ENCODE assay signal across 18 cellular contexts in the genomic region with DNA sequence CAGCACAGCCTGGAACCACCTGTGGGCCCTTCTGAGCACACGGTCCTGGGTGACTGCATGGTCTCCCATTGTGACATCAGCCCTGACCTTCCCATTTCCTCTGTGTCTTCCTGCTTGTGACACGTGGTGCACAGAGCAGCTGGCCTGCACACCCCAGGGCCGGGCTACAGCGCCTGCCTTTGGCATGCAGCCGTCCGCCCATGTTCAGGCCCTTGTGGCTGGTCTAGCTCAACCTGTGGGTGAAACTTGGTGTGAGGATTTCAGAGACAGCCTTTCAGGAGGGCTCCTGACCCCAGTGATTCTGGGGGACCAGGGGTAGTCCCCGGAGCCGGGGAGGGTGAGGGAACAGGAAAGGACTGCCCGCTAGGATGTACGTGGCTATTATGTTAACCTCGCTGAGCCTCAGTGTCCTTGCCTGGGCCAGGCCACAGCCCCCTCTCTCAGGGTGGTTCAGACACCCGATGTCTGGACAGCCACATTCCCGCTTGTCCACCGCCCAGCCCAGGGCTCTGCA.
DNase-seq lines count a peak whose midpoint lies in the region; ATAC-seq and TF ChIP-seq lines count a peak whose summit lies in the region.
"Had no signal": no experiment of that assay in that cellular context is flagged by ENCODE, and none has a peak within 500 bp of the region (broad histone marks: within the 10 kb centered on the region; RNA-seq: fewer than 3 reads in every experiment).

No MANE protein-coding gene starts in this region.

- H3K9me3 ChIP-seq in lower lobe of right lung (no peaks in the 10 kb centered on the region), suprapubic skin (no peaks in the 10 kb centered on the region)
- H3K9me3 ChIP-seq: upper lobe of left lung had no signal

- intact Hi-C loops in lower lobe of right lung (cut with DNase I): no loop called here

- no peaks in the 10 kb centered on the region for H3K4me1 Mint-ChIP-seq in activated naive CD8-positive, alpha-beta T cell treated with anti-CD3 and anti-CD28 coated beads, Interleukin-2, amount 10 ng/mL, durations not matched to agents 7 days and 5 days
- no peaks in the 10 kb centered on the region for H3K4me1 Mint-ChIP-seq in activated naive CD8-positive, alpha-beta T cell treated with anti-CD3 and anti-CD28 coated beads for 36 hours
- H3K4me1 Mint-ChIP-seq: CD4-positive, CD25-positive, alpha-beta regulatory T cell; central memory CD8-positive, alpha-beta T cell; immature natural killer cell; T-cell had no signal

- H3K4me3 ChIP-seq in lower lobe of right lung (no peak overlapping the region), suprapubic skin (no peak overlapping the region)
- H3K4me3 ChIP-seq: GM23248, upper lobe of left lung had no signal

- H3K9me3 Mint-ChIP-seq in activated naive CD8-positive, alpha-beta T cell treated with anti-CD3 and anti-CD28 coated beads, Interleukin-2, amount 10 ng/mL, durations not matched to agents 7 days and 5 days: no peaks in the 10 kb centered on the region
- H3K9me3 Mint-ChIP-seq in activated naive CD8-positive, alpha-beta T cell treated with anti-CD3 and anti-CD28 coated beads for 36 hours: no peaks in the 10 kb centered on the region
- H3K9me3 Mint-ChIP-seq: CD4-positive, CD25-positive, alpha-beta regulatory T cell; central memory CD8-positive, alpha-beta T cell; immature natural killer cell; T-cell had no signal

- no peak overlapping the region for H3K4me3 Mint-ChIP-seq in activated naive CD8-positive, alpha-beta T cell treated with anti-CD3 and anti-CD28 coated beads, Interleukin-2, amount 10 ng/mL, durations not matched to agents 7 days and 5 days
- no peak overlapping the region for H3K4me3 Mint-ChIP-seq in activated naive CD8-positive, alpha-beta T cell treated with anti-CD3 and anti-CD28 coated beads for 36 hours
- H3K4me3 Mint-ChIP-seq: CD4-positive, CD25-positive, alpha-beta regulatory T cell; central memory CD8-positive, alpha-beta T cell; immature natural killer cell; T-cell had no signal

- no peak for TF ChIP-seq CTCF in lower lobe of right lung (IDR thresholded peaks at IDR 0.05)
- no peak for TF ChIP-seq CTCF in suprapubic skin (IDR thresholded peaks at IDR 0.05)

- peaks cover 6% of the 10 kb centered on the region for H3K4me1 ChIP-seq in lower lobe of right lung
- peaks cover 9% of the 10 kb centered on the region for H3K4me1 ChIP-seq in suprapubic skin

- H3K36me3 ChIP-seq in lower lobe of right lung (no peaks in the 10 kb centered on the region), suprapubic skin (no peaks in the 10 kb centered on the region)
- H3K36me3 ChIP-seq: upper lobe of left lung had no signal

- no peak for ATAC-seq in activated naive CD8-positive, alpha-beta T cell treated with anti-CD3 and anti-CD28 coated beads, Interleukin-2, amount 10 ng/mL, durations not matched to agents 7 days and 5 days (ENCODE audit: low read depth)
- ATAC-seq in lower lobe of right lung: peak; percentile 39 to 56
- ATAC-seq: stimulated activated naive CD8-positive, alpha-beta T cell treated with anti-CD3 and anti-CD28 coated beads, Interleukin-15, Interleukin-2, amounts not matched to agents 100 U/mL and 50 U/mL, for 24 hours had no signal

- H3K27me3 ChIP-seq in lower lobe of right lung (ENCODE audit: low read depth): no peaks in the 10 kb centered on the region
- no peaks in the 10 kb centered on the region for H3K27me3 ChIP-seq in suprapubic skin
- H3K27me3 ChIP-seq: upper lobe of left lung had no signal

- POLR2A ChIA-PET in activated naive CD8-positive, alpha-beta T cell treated with anti-CD3 and anti-CD28 coated beads, Interleukin-2, amount 10 ng/mL, durations not matched to agents 7 days and 5 days (lab: Charles Lee): no interaction called here

- no peaks in the 10 kb centered on the region for H3K27me3 Mint-ChIP-seq in activated naive CD8-positive, alpha-beta T cell treated with anti-CD3 and anti-CD28 coated beads, Interleukin-2, amount 10 ng/mL, durations not matched to agents 7 days and 5 days
- H3K27me3 Mint-ChIP-seq in activated naive CD8-positive, alpha-beta T cell treated with anti-CD3 and anti-CD28 coated beads for 36 hours: no peaks in the 10 kb centered on the region
- H3K27me3 Mint-ChIP-seq: CD4-positive, CD25-positive, alpha-beta regulatory T cell; central memory CD8-positive, alpha-beta T cell; T-cell had no signal

- WGBS in suprapubic skin: 96% methylated on average over 9 of the region's 14 CpGs

- H3K27ac ChIP-seq in lower lobe of right lung: no peak overlapping the region
- H3K27ac ChIP-seq in suprapubic skin: no peak overlapping the region
- H3K27ac ChIP-seq: GM23248, upper lobe of left lung had no signal

- no peak for TF ChIP-seq POLR2A in suprapubic skin (IDR thresholded peaks at IDR 0.05)

- peak; percentile 11 for DNase-seq in activated naive CD8-positive, alpha-beta T cell treated with anti-CD3 and anti-CD28 coated beads, Interleukin-2, amount 10 ng/mL, durations not matched to agents 7 days and 5 days
- no peak for DNase-seq in activated naive CD8-positive, alpha-beta T cell treated with anti-CD3 and anti-CD28 coated beads for 36 hours
- DNase-seq in dermis blood vessel endothelial cell: peak; percentile 9
- peak; percentile 50 for DNase-seq in lower lobe of right lung
- DNase-seq in suprapubic skin (ENCODE audit: low spot score in 2 of 2): peak; percentile 41 to 71
- DNase-seq in kidney tubule cell (ENCODE audit: low spot score): no peak
- no peak for DNase-seq in HT-29 (ENCODE audit: low spot score)
- no peak for DNase-seq in NCI-H2107 (lab: John Stamatoyannopoulos, UW)
- DNase-seq: activated CD4-positive, alpha-beta T cell treated with anti-CD3 and anti-CD28 coated beads, Interleukin-2, amount 50 U/mL, for 48 hours; amygdala; CD4-positive, CD25-positive, alpha-beta regulatory T cell; GM23248; immature natural killer cell; NCI-H1694 treated with DMSO at 0.1 percent for 48 hours; stimulated activated naive CD8-positive, alpha-beta T cell treated with anti-CD3 and anti-CD28 coated beads, Interleukin-15, Interleukin-2, amounts not matched to agents 100 U/mL and 50 U/mL, for 24 hours had no signal

- no peak overlapping the region for H3K27ac Mint-ChIP-seq in activated naive CD8-positive, alpha-beta T cell treated with anti-CD3 and anti-CD28 coated beads, Interleukin-2, amount 10 ng/mL, durations not matched to agents 7 days and 5 days
- no peak overlapping the region for H3K27ac Mint-ChIP-seq in activated naive CD8-positive, alpha-beta T cell treated with anti-CD3 and anti-CD28 coated beads for 36 hours
- H3K27ac Mint-ChIP-seq: CD4-positive, CD25-positive, alpha-beta regulatory T cell; immature natural killer cell; T-cell had no signal

- no peak for TF ChIP-seq EP300 in suprapubic skin (IDR thresholded peaks at IDR 0.05)

- no peaks in the 10 kb centered on the region for H3K36me3 Mint-ChIP-seq in activated naive CD8-positive, alpha-beta T cell treated with anti-CD3 and anti-CD28 coated beads, Interleukin-2, amount 10 ng/mL, durations not matched to agents 7 days and 5 days
- H3K36me3 Mint-ChIP-seq in activated naive CD8-positive, alpha-beta T cell treated with anti-CD3 and anti-CD28 coated beads for 36 hours: no peaks in the 10 kb centered on the region
- H3K36me3 Mint-ChIP-seq: CD4-positive, CD25-positive, alpha-beta regulatory T cell; immature natural killer cell; T-cell had no signal

Comparison
In these comparisons a context has a peak if more than half of its experiments do, and no peak if none do; other contexts are left out.
1. DNase-seq: peak in activated naive CD8-positive, alpha-beta T cell treated with anti-CD3 and anti-CD28 coated beads, Interleukin-2, amount 10 ng/mL, durations not matched to agents 7 days and 5 days (single experiment), dermis blood vessel endothelial cell (single experiment), lower lobe of right lung (single experiment) and suprapubic skin (2 of 2); none in activated naive CD8-positive, alpha-beta T cell treated with anti-CD3 and anti-CD28 coated beads for 36 hours (single experiment), kidney tubule cell (single experiment), HT-29 (single experiment) and NCI-H2107 (single experiment).